Comparison of ENCODE assay signal across 19 cellular contexts in genomic region chr2:170764880-170765261, GRCh38. TPM values are rescaled to one million over a fixed set of nuclear protein-coding genes. Genes with fewer than 3 reads are reported as not detected.
"Had no signal": no experiment of that assay in that cellular context is flagged by ENCODE, and none has a peak within 500 bp of the region (broad histone marks: within the 10 kb centered on the region; RNA-seq: fewer than 3 reads in every experiment).

No MANE protein-coding gene starts in this region.

- H3K27ac ChIP-seq: gastrocnemius medialis, parathyroid adenoma, sigmoid colon, spleen, thyroid gland had no signal

- H3K36me3 ChIP-seq: gastrocnemius medialis, sigmoid colon, spleen, thyroid gland had no signal

- H3K9me3 ChIP-seq: gastrocnemius medialis, sigmoid colon, spleen, thyroid gland had no signal

- H3K9ac ChIP-seq: parathyroid adenoma had no signal

- H3K27me3 ChIP-seq: gastrocnemius medialis, sigmoid colon, thyroid gland had no signal

- H3K4me3 ChIP-seq: gastrocnemius medialis, sigmoid colon, spleen, thyroid gland had no signal

- FAIRE-seq: bronchial epithelial cell had no signal

- H3K4me1 ChIP-seq: parathyroid adenoma had no signal

- DNase-seq: activated CD4-positive, alpha-beta T cell treated with anti-CD3 and anti-CD28 coated beads for 1 hour; activated CD8-positive, alpha-beta memory T cell treated with anti-CD3 and anti-CD28 coated beads for 24 hours; activated gamma-delta T cell treated with Interleukin-2 at 50 U/mL for 16 hours; cerebellar nuclear complex; effector CD4-positive, alpha-beta T cell; gastrocnemius medialis; head of caudate nucleus; left cardiac atrium; sigmoid colon; spleen; stimulated activated CD8-positive, alpha-beta memory T cell treated with anti-CD3 and anti-CD28 coated beads, Interleukin-4, amount 100 ng/mL, for 48 hours; stimulated activated naive CD4-positive, alpha-beta T cell; thyroid gland had no signal

RNA-seq across cellular contexts. Expression of gene ERICH2, which starts 5.3 kb away (rescaled TPM):
- total RNA-seq: activated T-helper 1 cell treated with anti-CD3 and anti-CD28 coated beads, Interleukin-12 subunit alpha, Interleukin-12 subunit beta, Interleukin-2, Interleukin-4 antibody, amounts not matched to agents 30 ng/mL and 10 ng/mL and 1 ng/mL, durations not matched to agents 14 hours and 24 hours and 36 hours; esophagus mucosa; gastrocnemius medialis; mesenteric fat pad; natural killer cell treated with Interleukin-12 subunit alpha and Interleukin-12 subunit beta and Interleukin-15 and Interleukin-18, amount 100 ng/mL, for 72 hours; sigmoid colon; spleen; thyroid gland had no signal

RNA-seq across cellular contexts. Expression of gene SP5, which starts 49.7 kb away (rescaled TPM):
- total RNA-seq: activated T-helper 1 cell treated with anti-CD3 and anti-CD28 coated beads, Interleukin-12 subunit alpha, Interleukin-12 subunit beta, Interleukin-2, Interleukin-4 antibody, amounts not matched to agents 30 ng/mL and 10 ng/mL and 1 ng/mL, durations not matched to agents 14 hours and 24 hours and 36 hours; bronchial epithelial cell; natural killer cell treated with Interleukin-12 subunit alpha and Interleukin-12 subunit beta and Interleukin-15 and Interleukin-18, amount 100 ng/mL, for 72 hours; spleen had no signal

RNA-seq across cellular contexts. Expression of gene GAD1, which starts 51.8 kb away (rescaled TPM):
- total RNA-seq: gastrocnemius medialis, left cardiac atrium, mesenteric fat pad had no signal
